Comparison of ENCODE assay signal across 8 cellular contexts in genomic region chr6:136290406-136291010, GRCh38. TPM values are rescaled to one million over a fixed set of nuclear protein-coding genes. Genes with fewer than 3 reads are reported as not detected.
DNase-seq lines count a peak whose midpoint lies in the region; ATAC-seq and TF ChIP-seq lines count a peak whose summit lies in the region.

No MANE protein-coding gene starts in this region.

- intact Hi-C loops in left colon (cut with DNase I, micrococcal nuclease), result no loop called here

- DNase-seq in NCI-H2196 treated with DMSO at 0.1 percent for 48 hours (lab: John Stamatoyannopoulos, UW; ENCODE audit: unreplicated experiment) (peak; percentile 63), cerebellum (ENCODE audit: low spot score) (peak; percentile 71), left colon (peak; percentile 72 to 79), superior temporal gyrus (ENCODE audit: extremely low spot score) (no peak)
- peak; percentile 73 for DNase-seq in activated CD4-positive, alpha-beta T cell treated with anti-CD3 and anti-CD28 coated beads for 1 hour
- DNase-seq in stimulated activated CD4-positive, alpha-beta T cell treated with anti-CD3 and anti-CD28 coated beads, Interleukin-2, amount 100 ng/mL, for 24 hours, result peak; percentile 63 to 73

- no peak for TF ChIP-seq POLR2A in GM18505 (IDR thresholded peaks at IDR 0.05; ENCODE audit: borderline replicate concordance, extremely low read depth, insufficient read depth, insufficient read length)

- ATAC-seq in GM18505 (IDR thresholded peaks at IDR 0.05; ENCODE audit: unreplicated experiment) (peak; percentile 24), HG03095 (IDR thresholded peaks at IDR 0.05; ENCODE audit: unreplicated experiment) (peak; percentile 18), left colon (peak; percentile 40)

RNA-seq across cellular contexts. Expression of gene BCLAF1, which starts 0.9 kb away (rescaled TPM):
- total RNA-seq in cerebellum, result 208 TPM
- 100 to 1,000 TPM; 106 to 115 TPM for total RNA-seq in left colon

RNA-seq across cellular contexts. Expression of gene MTFR2, which starts 40.4 kb away (rescaled TPM):
- total RNA-seq in cerebellum, result 0.82 TPM
- 1 to 10 TPM; 1.2 to 3.1 TPM for total RNA-seq in left colon
